In genomic region chr4:74100531-74100930, GRCh38 we compare ENCODE assay signal across 22 cellular contexts. TPM values are rescaled to one million over a fixed set of nuclear protein-coding genes. Genes with fewer than 3 reads are reported as not detected.
A peak's percentile ranks its signal among the peaks of the same experiment; 100 is the strongest.
DNase-seq lines count a peak whose midpoint lies in the region; ATAC-seq and TF ChIP-seq lines count a peak whose summit lies in the region.
"Had no signal": no experiment of that assay in that cellular context is flagged by ENCODE, and none has a peak within 500 bp of the region (broad histone marks: within the 10 kb centered on the region; RNA-seq: fewer than 3 reads in every experiment).

No MANE protein-coding gene starts in this region.

- H3K36me3 Mint-ChIP-seq in WTC11 = no peaks in the 10 kb centered on the region
- H3K36me3 Mint-ChIP-seq: activated naive CD4-positive, alpha-beta T cell treated with anti-CD3 and anti-CD28 coated beads, Interleukin-2, amount 10 ng/mL, durations not matched to agents 7 days and 5 days had no signal

- H3K4me1 ChIP-seq in stomach = peaks cover 15 to 49% (median 27%) of the 10 kb centered on the region in 4 donors
- no peaks in the 10 kb centered on the region for H3K4me1 ChIP-seq in BE2C

- H3K4me3 ChIP-seq in stomach = no peak overlapping the region
- no peak overlapping the region for H3K4me3 ChIP-seq in BE2C (ENCODE audit: low read depth, low read length)
- H3K4me3 ChIP-seq: coronary artery, lower lobe of right lung, mucosa of descending colon, upper lobe of right lung had no signal

- H3K9me3 Mint-ChIP-seq in WTC11 = no peaks in the 10 kb centered on the region
- H3K9me3 Mint-ChIP-seq: activated CD4-positive, alpha-beta T cell treated with anti-CD3 and anti-CD28 coated beads, Interleukin-2, amount 10 ng/mL, durations not matched to agents 7 days and 5 days; activated naive CD4-positive, alpha-beta T cell treated with anti-CD3 and anti-CD28 coated beads, Interleukin-2, amount 10 ng/mL, durations not matched to agents 7 days and 5 days; activated T-helper 1 cell treated with anti-CD3 and anti-CD28 coated beads, Interleukin-12 subunit alpha, Interleukin-12 subunit beta, Interleukin-2, Interleukin-4 antibody, amounts not matched to agents 30 ng/mL and 10 ng/mL and 1 ng/mL, durations not matched to agents 14 hours and 24 hours and 36 hours had no signal

- CTCF ChIA-PET in WTC11 (lab: Charles Lee) = no interaction called here

- TF ChIP-seq POLR2A in stomach (IDR thresholded peaks at IDR 0.05) = no peak

- POLR2A ChIA-PET in WTC11 (lab: Charles Lee) = no interaction called here

- no peaks in the 10 kb centered on the region for H3K27me3 ChIP-seq in stomach
- H3K27me3 ChIP-seq in BE2C = peaks cover 41% of the 10 kb centered on the region
- H3K27me3 ChIP-seq: upper lobe of right lung had no signal

- H3K4me1 Mint-ChIP-seq in WTC11 = peaks cover 9% of the 10 kb centered on the region

- H3K27ac ChIP-seq in epithelial cell of prostate (peak overlapping the region; percentile 96), stomach (peak overlapping the region in 3 of 5 donors; percentile 83 to 87 (median 86))
- H3K27ac ChIP-seq: coronary artery, lower lobe of right lung, upper lobe of right lung, WERI-Rb-1 had no signal

- DNase-seq in NCI-H748 (lab: John Stamatoyannopoulos, UW; ENCODE audit: unreplicated experiment) = peak; percentile 22
- no peak for DNase-seq in NCI-H748 treated with DMSO at 0.1 percent for 48 hours (lab: John Stamatoyannopoulos, UW)
- DNase-seq in NCI-H345 (lab: John Stamatoyannopoulos, UW) = peak; percentile 41
- no peak for DNase-seq in epithelial cell of prostate (ENCODE audit: low read depth, low spot score)
- DNase-seq in stomach = no peak
- DNase-seq in BE2C = no peak
- no peak for DNase-seq in WTC11 (ENCODE audit: low spot score)
- DNase-seq: activated CD4-positive, alpha-beta T cell treated with anti-CD3 and anti-CD28 coated beads, Interleukin-2, amount 10 ng/mL, durations not matched to agents 7 days and 5 days; activated naive CD4-positive, alpha-beta T cell treated with anti-CD3 and anti-CD28 coated beads, Interleukin-2, amount 10 ng/mL, durations not matched to agents 7 days and 5 days; amniotic stem cell; H7; islet precursor cell; lower lobe of right lung; mucosa of descending colon; NCI-H1092 treated with DMSO at 0.1 percent for 48 hours; NCI-H2107; T-helper 9 cell; upper lobe of right lung; WERI-Rb-1 had no signal

- H3K36me3 ChIP-seq in stomach (no peaks in the 10 kb centered on the region), BE2C (no peaks in the 10 kb centered on the region)
- H3K36me3 ChIP-seq: lower lobe of right lung, upper lobe of right lung, WERI-Rb-1 had no signal

- no peaks in the 10 kb centered on the region for H3K9me3 ChIP-seq in stomach
- H3K9me3 ChIP-seq in BE2C = no peaks in the 10 kb centered on the region
- H3K9me3 ChIP-seq: lower lobe of right lung, mucosa of descending colon, upper lobe of right lung had no signal

- intact Hi-C loops in stomach (cut with DNase I; ENCODE audit: low total_unique reads) = no loop called here

- peaks cover 31% of the 10 kb centered on the region for H3K27me3 Mint-ChIP-seq in WTC11 (ENCODE audit: low read depth)

- ATAC-seq in GM18502 (IDR thresholded peaks at IDR 0.05; ENCODE audit: poor library complexity, unreplicated experiment) = no peak
- no peak for ATAC-seq in WTC11
- ATAC-seq: lower lobe of right lung, mucosa of descending colon, upper lobe of right lung had no signal

- TF ChIP-seq CTCF in stomach (IDR thresholded peaks at IDR 0.05) = no peak
- TF ChIP-seq CTCF in BE2C (IDR thresholded peaks at IDR 0.05; ENCODE audit: low read depth, low read length) = no peak
- TF ChIP-seq CTCF in WTC11 (IDR thresholded peaks at IDR 0.05) = no peak

- no peak overlapping the region for H3K27ac Mint-ChIP-seq in WTC11
- H3K27ac Mint-ChIP-seq: activated CD4-positive, alpha-beta T cell treated with anti-CD3 and anti-CD28 coated beads, Interleukin-2, amount 10 ng/mL, durations not matched to agents 7 days and 5 days; activated naive CD4-positive, alpha-beta T cell treated with anti-CD3 and anti-CD28 coated beads, Interleukin-2, amount 10 ng/mL, durations not matched to agents 7 days and 5 days; activated T-helper 1 cell treated with anti-CD3 and anti-CD28 coated beads, Interleukin-12 subunit alpha, Interleukin-12 subunit beta, Interleukin-2, Interleukin-4 antibody, amounts not matched to agents 30 ng/mL and 10 ng/mL and 1 ng/mL, durations not matched to agents 14 hours and 24 hours and 36 hours had no signal

- H3K4me3 Mint-ChIP-seq in WTC11 = no peak overlapping the region
- H3K4me3 Mint-ChIP-seq: activated CD4-positive, alpha-beta T cell treated with anti-CD3 and anti-CD28 coated beads, Interleukin-2, amount 10 ng/mL, durations not matched to agents 7 days and 5 days had no signal

- 25 to 65% (median 50%) methylated on average over 1 of the region's 1 CpG for WGBS in stomach, 5 donors

- no peak for TF ChIP-seq EP300 in stomach (IDR thresholded peaks at IDR 0.05)

TF ChIP-seq in WTC11, 78 proteins besides CTCF, POLR2A, EP300 and RAD21 (continues in another document):
- TF ChIP-seq ZNF317 (CRISPR knock-in tag; IDR thresholded peaks at IDR 0.05; ENCODE audit: borderline replicate concordance, low read depth) = no peak
- no peak for TF ChIP-seq MYBL2 (CRISPR knock-in tag; IDR thresholded peaks at IDR 0.05)
- TF ChIP-seq, protein P1, sequence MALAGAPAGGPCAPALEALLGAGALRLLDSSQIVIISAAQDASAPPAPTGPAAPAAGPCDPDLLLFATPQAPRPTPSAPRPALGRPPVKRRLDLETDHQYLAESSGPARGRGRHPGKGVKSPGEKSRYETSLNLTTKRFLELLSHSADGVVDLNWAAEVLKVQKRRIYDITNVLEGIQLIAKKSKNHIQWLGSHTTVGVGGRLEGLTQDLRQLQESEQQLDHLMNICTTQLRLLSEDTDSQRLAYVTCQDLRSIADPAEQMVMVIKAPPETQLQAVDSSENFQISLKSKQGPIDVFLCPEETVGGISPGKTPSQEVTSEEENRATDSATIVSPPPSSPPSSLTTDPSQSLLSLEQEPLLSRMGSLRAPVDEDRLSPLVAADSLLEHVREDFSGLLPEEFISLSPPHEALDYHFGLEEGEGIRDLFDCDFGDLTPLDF (CRISPR knock-in tag; IDR thresholded peaks at IDR 0.05) = no peak
- no peak for TF ChIP-seq KAT7 (CRISPR knock-in tag; IDR thresholded peaks at IDR 0.05; ENCODE audit: borderline replicate concordance)
- TF ChIP-seq, protein P2, sequence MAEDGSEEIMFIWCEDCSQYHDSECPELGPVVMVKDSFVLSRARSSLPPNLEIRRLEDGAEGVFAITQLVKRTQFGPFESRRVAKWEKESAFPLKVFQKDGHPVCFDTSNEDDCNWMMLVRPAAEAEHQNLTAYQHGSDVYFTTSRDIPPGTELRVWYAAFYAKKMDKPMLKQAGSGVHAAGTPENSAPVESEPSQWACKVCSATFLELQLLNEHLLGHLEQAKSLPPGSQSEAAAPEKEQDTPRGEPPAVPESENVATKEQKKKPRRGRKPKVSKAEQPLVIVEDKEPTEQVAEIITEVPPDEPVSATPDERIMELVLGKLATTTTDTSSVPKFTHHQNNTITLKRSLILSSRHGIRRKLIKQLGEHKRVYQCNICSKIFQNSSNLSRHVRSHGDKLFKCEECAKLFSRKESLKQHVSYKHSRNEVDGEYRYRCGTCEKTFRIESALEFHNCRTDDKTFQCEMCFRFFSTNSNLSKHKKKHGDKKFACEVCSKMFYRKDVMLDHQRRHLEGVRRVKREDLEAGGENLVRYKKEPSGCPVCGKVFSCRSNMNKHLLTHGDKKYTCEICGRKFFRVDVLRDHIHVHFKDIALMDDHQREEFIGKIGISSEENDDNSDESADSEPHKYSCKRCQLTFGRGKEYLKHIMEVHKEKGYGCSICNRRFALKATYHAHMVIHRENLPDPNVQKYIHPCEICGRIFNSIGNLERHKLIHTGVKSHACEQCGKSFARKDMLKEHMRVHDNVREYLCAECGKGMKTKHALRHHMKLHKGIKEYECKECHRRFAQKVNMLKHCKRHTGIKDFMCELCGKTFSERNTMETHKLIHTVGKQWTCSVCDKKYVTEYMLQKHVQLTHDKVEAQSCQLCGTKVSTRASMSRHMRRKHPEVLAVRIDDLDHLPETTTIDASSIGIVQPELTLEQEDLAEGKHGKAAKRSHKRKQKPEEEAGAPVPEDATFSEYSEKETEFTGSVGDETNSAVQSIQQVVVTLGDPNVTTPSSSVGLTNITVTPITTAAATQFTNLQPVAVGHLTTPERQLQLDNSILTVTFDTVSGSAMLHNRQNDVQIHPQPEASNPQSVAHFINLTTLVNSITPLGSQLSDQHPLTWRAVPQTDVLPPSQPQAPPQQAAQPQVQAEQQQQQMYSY (CRISPR knock-in tag; IDR thresholded peaks at IDR 0.05) = no peak
- no peak for TF ChIP-seq SMAD3 (CRISPR knock-in tag; IDR thresholded peaks at IDR 0.05; ENCODE audit: borderline replicate concordance)
- no peak for TF ChIP-seq RORB (CRISPR knock-in tag; IDR thresholded peaks at IDR 0.05)
- no peak for TF ChIP-seq IRF2 (CRISPR knock-in tag; IDR thresholded peaks at IDR 0.05; ENCODE audit: borderline replicate concordance, low read depth)
- TF ChIP-seq, protein P3, sequence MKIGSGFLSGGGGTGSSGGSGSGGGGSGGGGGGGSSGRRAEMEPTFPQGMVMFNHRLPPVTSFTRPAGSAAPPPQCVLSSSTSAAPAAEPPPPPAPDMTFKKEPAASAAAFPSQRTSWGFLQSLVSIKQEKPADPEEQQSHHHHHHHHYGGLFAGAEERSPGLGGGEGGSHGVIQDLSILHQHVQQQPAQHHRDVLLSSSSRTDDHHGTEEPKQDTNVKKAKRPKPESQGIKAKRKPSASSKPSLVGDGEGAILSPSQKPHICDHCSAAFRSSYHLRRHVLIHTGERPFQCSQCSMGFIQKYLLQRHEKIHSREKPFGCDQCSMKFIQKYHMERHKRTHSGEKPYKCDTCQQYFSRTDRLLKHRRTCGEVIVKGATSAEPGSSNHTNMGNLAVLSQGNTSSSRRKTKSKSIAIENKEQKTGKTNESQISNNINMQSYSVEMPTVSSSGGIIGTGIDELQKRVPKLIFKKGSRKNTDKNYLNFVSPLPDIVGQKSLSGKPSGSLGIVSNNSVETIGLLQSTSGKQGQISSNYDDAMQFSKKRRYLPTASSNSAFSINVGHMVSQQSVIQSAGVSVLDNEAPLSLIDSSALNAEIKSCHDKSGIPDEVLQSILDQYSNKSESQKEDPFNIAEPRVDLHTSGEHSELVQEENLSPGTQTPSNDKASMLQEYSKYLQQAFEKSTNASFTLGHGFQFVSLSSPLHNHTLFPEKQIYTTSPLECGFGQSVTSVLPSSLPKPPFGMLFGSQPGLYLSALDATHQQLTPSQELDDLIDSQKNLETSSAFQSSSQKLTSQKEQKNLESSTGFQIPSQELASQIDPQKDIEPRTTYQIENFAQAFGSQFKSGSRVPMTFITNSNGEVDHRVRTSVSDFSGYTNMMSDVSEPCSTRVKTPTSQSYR (CRISPR knock-in tag; IDR thresholded peaks at IDR 0.05) = no peak

RNA-seq across cellular contexts. Expression of gene CXCL2, which starts 1.5 kb away (rescaled TPM):
- total RNA-seq in stomach = 100 to 1,000 TPM in 3 of 5 donors, 1 to 10 TPM in 1, not detected in 1; 5.1 to 388 (median 191) TPM
- 100 to 1,000 TPM in 1 of 3 donors, 10 to 100 TPM in 1, 1 to 10 TPM in 1; 8.7 to 117 (median 46.4) TPM for polyA plus RNA-seq in stomach
- not detected for polyA plus RNA-seq in BE2C (2012; ENCODE audit: insufficient read depth, insufficient read length, low read depth)
- 1.4 to 1.9 TPM (median 1.7 TPM) in 3 replicates for total RNA-seq in WTC11 (2021)
- total RNA-seq: activated T-helper 1 cell treated with anti-CD3 and anti-CD28 coated beads, Interleukin-12 subunit alpha, Interleukin-12 subunit beta, Interleukin-2, Interleukin-4 antibody, amounts not matched to agents 30 ng/mL and 10 ng/mL and 1 ng/mL, durations not matched to agents 14 hours and 24 hours and 36 hours; H7 had no signal

RNA-seq across cellular contexts. Expression of gene MTHFD2L, which starts 57.4 kb away (rescaled TPM):
- total RNA-seq in stomach = 10 to 100 TPM in 3 of 5 donors, 1 to 10 TPM in 2; 1.4 to 34.1 (median 13.4) TPM
- 1 to 10 TPM; 6.6 to 8.3 (median 7.1) TPM for polyA plus RNA-seq in stomach
- polyA plus RNA-seq in BE2C (2012; ENCODE audit: insufficient read depth, insufficient read length, low read depth) = 20.8 TPM
- 9.4 to 10.6 TPM (median 10.5 TPM) in 3 replicates for total RNA-seq in WTC11 (2021)

Comparison
In these comparisons a context has a peak if more than half of its experiments do, and no peak if none do; other contexts are left out.
1. DNase-seq: peak in NCI-H748 (single experiment) and NCI-H345 (single experiment); none in NCI-H748 treated with DMSO at 0.1 percent for 48 hours (single experiment), epithelial cell of prostate (single experiment), stomach (single experiment), BE2C (single experiment) and WTC11 (single experiment).